ENCODE assay signal across 18 cellular contexts in genomic region chr14:58477653-58478052, GRCh38. TPM values are rescaled to one million over a fixed set of nuclear protein-coding genes. Genes with fewer than 3 reads are reported as not detected.
DNase-seq lines count a peak whose midpoint lies in the region; ATAC-seq and TF ChIP-seq lines count a peak whose summit lies in the region.
"Had no signal": no experiment of that assay in that cellular context is flagged by ENCODE, and none has a peak within 500 bp of the region (broad histone marks: within the 10 kb centered on the region; RNA-seq: fewer than 3 reads in every experiment).

No MANE protein-coding gene starts in this region.

- no peak overlapping the region for H3K4me3 Mint-ChIP-seq in activated naive CD4-positive, alpha-beta T cell treated with anti-CD3 and anti-CD28 coated beads, Interleukin-2, amount 50 U/mL, for 24 hours
- no peak overlapping the region for H3K4me3 Mint-ChIP-seq in activated naive CD4-positive, alpha-beta T cell treated with anti-CD3 and anti-CD28 coated beads, Interleukin-2, amount 10 ng/mL, durations not matched to agents 7 days and 5 days
- no peak overlapping the region for H3K4me3 Mint-ChIP-seq in chondrocyte (ENCODE audit: unreplicated experiment)
- H3K4me3 Mint-ChIP-seq in nephron progenitor cell, result no peak overlapping the region
- H3K4me3 Mint-ChIP-seq: CD4-positive, CD25-positive, alpha-beta regulatory T cell; CD8-positive, alpha-beta T cell had no signal

- ATAC-seq in mucosa of descending colon (no peak), HG02610 (IDR thresholded peaks at IDR 0.05; ENCODE audit: unreplicated experiment) (no peak)
- ATAC-seq: CD8-positive, alpha-beta T cell had no signal

- H3K4me1 ChIP-seq in HEK293 (ENCODE audit: control insufficient read depth, insufficient read depth, low read length) (no peaks in the 10 kb centered on the region), mucosa of descending colon (ENCODE audit: low read depth) (no peaks in the 10 kb centered on the region)
- H3K4me1 ChIP-seq: BE2C, Caco-2 had no signal

- H3K4me3 ChIP-seq in HEK293 (ENCODE audit: low read depth, low read length), result no peak overlapping the region
- no peak overlapping the region for H3K4me3 ChIP-seq in mucosa of descending colon
- H3K4me3 ChIP-seq: BLaER1 treated with 17β-estradiol and CSF1 and Interleukin-3, amounts not matched to agents 10 nM and 100 nM; HAP-1 had no signal

- H3K9me3 Mint-ChIP-seq in activated naive CD4-positive, alpha-beta T cell treated with anti-CD3 and anti-CD28 coated beads, Interleukin-2, amount 50 U/mL, for 24 hours, result no peaks in the 10 kb centered on the region
- no peaks in the 10 kb centered on the region for H3K9me3 Mint-ChIP-seq in activated naive CD4-positive, alpha-beta T cell treated with anti-CD3 and anti-CD28 coated beads, Interleukin-2, amount 10 ng/mL, durations not matched to agents 7 days and 5 days
- no peaks in the 10 kb centered on the region for H3K9me3 Mint-ChIP-seq in chondrocyte (ENCODE audit: low read depth)
- peaks cover 9% of the 10 kb centered on the region for H3K9me3 Mint-ChIP-seq in nephron progenitor cell
- H3K9me3 Mint-ChIP-seq: CD4-positive, CD25-positive, alpha-beta regulatory T cell; CD8-positive, alpha-beta T cell had no signal

- CTCF ChIA-PET in activated naive CD4-positive, alpha-beta T cell treated with anti-CD3 and anti-CD28 coated beads, Interleukin-2, amount 10 ng/mL, durations not matched to agents 7 days and 5 days (lab: Charles Lee), result interaction anchor here (1.5 kb wide), 1 partner anchor 10 kb away, joined by 4 read pairs; no protein-coding TSS in a partner anchor
- CTCF ChIA-PET in HEK293 (lab: Yijun Ruan, JAX), result no interaction called here

- no peak overlapping the region for H3K27ac ChIP-seq in HEK293 (ENCODE audit: extremely low read depth, low read depth, low read length)
- H3K27ac ChIP-seq: 22Rv1; BLaER1 treated with 17β-estradiol and CSF1 and Interleukin-3, amounts not matched to agents 10 nM and 100 nM had no signal

- TF ChIP-seq CTCF in HEK293 (tag by site-specific recombination; IDR thresholded peaks at IDR 0.05) (no peak), chondrocyte (IDR thresholded peaks at IDR 0.05) (no peak), nephron progenitor cell (IDR thresholded peaks at IDR 0.05) (no peak), mucosa of descending colon (IDR thresholded peaks at IDR 0.05) (no peak)

- POLR2A ChIA-PET in HEK293 (lab: Yijun Ruan, JAX), result no interaction called here

- no peaks in the 10 kb centered on the region for H3K4me1 Mint-ChIP-seq in activated naive CD4-positive, alpha-beta T cell treated with anti-CD3 and anti-CD28 coated beads, Interleukin-2, amount 50 U/mL, for 24 hours
- no peaks in the 10 kb centered on the region for H3K4me1 Mint-ChIP-seq in activated naive CD4-positive, alpha-beta T cell treated with anti-CD3 and anti-CD28 coated beads, Interleukin-2, amount 10 ng/mL, durations not matched to agents 7 days and 5 days
- H3K4me1 Mint-ChIP-seq in chondrocyte (ENCODE audit: low read depth) (no peaks in the 10 kb centered on the region), nephron progenitor cell (no peaks in the 10 kb centered on the region)

- intact Hi-C loops in mucosa of descending colon (cut with DNase I, micrococcal nuclease), result no loop called here

- H3K27ac Mint-ChIP-seq in activated naive CD4-positive, alpha-beta T cell treated with anti-CD3 and anti-CD28 coated beads, Interleukin-2, amount 50 U/mL, for 24 hours, result peak overlapping the region; percentile 59
- no peak overlapping the region for H3K27ac Mint-ChIP-seq in activated naive CD4-positive, alpha-beta T cell treated with anti-CD3 and anti-CD28 coated beads, Interleukin-2, amount 10 ng/mL, durations not matched to agents 7 days and 5 days
- H3K27ac Mint-ChIP-seq in chondrocyte (ENCODE audit: unreplicated experiment), result peak overlapping the region; percentile 13
- H3K27ac Mint-ChIP-seq in nephron progenitor cell, result peak overlapping the region; percentile 11
- H3K27ac Mint-ChIP-seq: CD4-positive, CD25-positive, alpha-beta regulatory T cell; CD8-positive, alpha-beta T cell had no signal

- peaks cover 24% of the 10 kb centered on the region for H3K36me3 Mint-ChIP-seq in activated naive CD4-positive, alpha-beta T cell treated with anti-CD3 and anti-CD28 coated beads, Interleukin-2, amount 50 U/mL, for 24 hours
- H3K36me3 Mint-ChIP-seq in activated naive CD4-positive, alpha-beta T cell treated with anti-CD3 and anti-CD28 coated beads, Interleukin-2, amount 10 ng/mL, durations not matched to agents 7 days and 5 days, result peaks cover 16% of the 10 kb centered on the region
- H3K36me3 Mint-ChIP-seq in chondrocyte (ENCODE audit: low read depth) (peaks cover 22% of the 10 kb centered on the region), nephron progenitor cell (ENCODE audit: low read depth) (peaks cover 85% of the 10 kb centered on the region)

- H3K36me3 ChIP-seq in HEK293 (ENCODE audit: control insufficient read depth in 2 of 2, insufficient read depth in 1 of 2, low read length in 2 of 2), result peaks cover 21% of the 10 kb centered on the region in 2 experiments; a peak in 2 of 3 replicates
- no peaks in the 10 kb centered on the region for H3K36me3 ChIP-seq in mucosa of descending colon (ENCODE audit: low read depth)

- H3K27me3 Mint-ChIP-seq in activated naive CD4-positive, alpha-beta T cell treated with anti-CD3 and anti-CD28 coated beads, Interleukin-2, amount 50 U/mL, for 24 hours, result no peaks in the 10 kb centered on the region
- H3K27me3 Mint-ChIP-seq in activated naive CD4-positive, alpha-beta T cell treated with anti-CD3 and anti-CD28 coated beads, Interleukin-2, amount 10 ng/mL, durations not matched to agents 7 days and 5 days, result no peaks in the 10 kb centered on the region
- H3K27me3 Mint-ChIP-seq in chondrocyte (ENCODE audit: low read depth), result no peaks in the 10 kb centered on the region
- peaks cover 2% of the 10 kb centered on the region for H3K27me3 Mint-ChIP-seq in nephron progenitor cell (ENCODE audit: low read depth, poor library complexity)
- H3K27me3 Mint-ChIP-seq: CD4-positive, CD25-positive, alpha-beta regulatory T cell had no signal

- H3K9me3 ChIP-seq in HEK293 (ENCODE audit: control insufficient read depth, insufficient read depth, low read depth, low read length), result no peaks in the 10 kb centered on the region
- no peaks in the 10 kb centered on the region for H3K9me3 ChIP-seq in mucosa of descending colon
- H3K9me3 ChIP-seq: BE2C; BLaER1 treated with 17β-estradiol and CSF1 and Interleukin-3, amounts not matched to agents 10 nM and 100 nM; Caco-2; HAP-1 had no signal

- DNase-seq in activated naive CD4-positive, alpha-beta T cell treated with anti-CD3 and anti-CD28 coated beads, Interleukin-2, amount 10 ng/mL, durations not matched to agents 7 days and 5 days, result no peak
- DNase-seq in chondrocyte (ENCODE audit: low spot score), result no peak
- DNase-seq in nephron progenitor cell, result no peak
- no peak for DNase-seq in dedifferentiated amniotic fluid mesenchymal stem cell (ENCODE audit: extremely low spot score)
- DNase-seq in mucosa of descending colon, result no peak
- DNase-seq: BE2C; Caco-2; CD4-positive, CD25-positive, alpha-beta regulatory T cell; CD8-positive, alpha-beta T cell; DMS153; DND-41; GOT3 had no signal

TF ChIP-seq in HEK293, 187 proteins besides CTCF, POLR2A, EP300 and RAD21:
- TF ChIP-seq ZNF366 (tag by site-specific recombination; conservative IDR thresholded peaks at IDR 0.05), result peak; percentile 58; the same call in 1 of the 2 replicates
- TF ChIP-seq PRDM1 (tag by site-specific recombination; IDR thresholded peaks at IDR 0.05), result peak; percentile 14; the same call in 1 of the 2 replicates
- no peak for TF ChIP-seq ZNF549 (tag by site-specific recombination; IDR thresholded peaks at IDR 0.05)
- no peak for TF ChIP-seq ZNF398 (tag by site-specific recombination; IDR thresholded peaks at IDR 0.05)

RNA-seq across cellular contexts. Expression of gene KIAA0586, which starts 50.1 kb away (rescaled TPM):
- total RNA-seq in chondrocyte, result 14.0 to 25.6 TPM (median 14.5 TPM) in 3 replicates
- total RNA-seq in mucosa of descending colon, result 10 to 100 TPM; 15.1 to 17.4 (median 17.4) TPM

RNA-seq across cellular contexts. Expression of gene TIMM9, which starts 50.3 kb away (rescaled TPM):
- total RNA-seq in chondrocyte (27.5 to 32.4 TPM (median 32.4 TPM) in 3 replicates), mucosa of descending colon (10 to 100 TPM; 18.5 to 35.6 (median 22.2) TPM)
